Comparison of ENCODE assay signal across 1 cellular context in the genomic region with DNA sequence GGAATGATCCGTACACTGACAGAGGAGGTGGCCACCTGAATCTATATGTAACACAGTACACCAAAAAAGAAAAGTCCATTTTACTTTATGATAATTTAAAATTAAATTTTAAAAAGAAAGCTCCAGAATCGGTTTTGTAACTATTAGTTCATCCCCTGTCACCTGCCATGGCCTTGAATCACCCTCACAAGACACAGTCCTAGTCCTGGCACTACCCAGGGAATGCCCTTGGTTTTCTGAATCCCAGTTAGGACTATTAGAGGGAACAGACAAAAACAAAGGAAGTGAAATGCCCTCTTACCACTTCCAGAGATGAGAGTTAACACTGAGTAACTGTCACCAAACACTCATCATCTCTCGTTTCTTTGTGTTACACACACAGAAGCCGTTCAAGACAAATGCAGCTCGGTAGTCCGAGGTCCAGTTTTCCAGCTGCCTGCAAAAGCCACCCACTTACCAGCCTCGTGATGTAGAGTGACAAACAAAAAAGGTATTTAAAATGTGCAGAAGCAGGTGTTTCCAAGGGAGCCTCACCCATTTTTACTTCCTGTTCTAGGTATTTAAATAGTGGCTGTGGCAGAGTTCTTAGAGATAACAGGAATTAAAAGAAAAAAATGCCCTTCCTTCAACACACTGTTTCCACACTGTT.
TF ChIP-seq lines count a peak whose summit lies in the region.

No MANE protein-coding gene starts in this region.

TF ChIP-seq in HepG2, 621 proteins besides CTCF, POLR2A, EP300 and RAD21 (continued from another document):
- no peak for TF ChIP-seq CENPT (CRISPR knock-in tag; IDR thresholded peaks at IDR 0.05; ENCODE audit: low read depth)
- 0 out of 2 replicates have a peak, but pooled peaks have one; percentile 23 for TF ChIP-seq ZNF792 (CRISPR knock-in tag; IDR thresholded peaks at IDR 0.05)
- 0 out of 2 replicates have a peak, but pooled peaks have one; percentile 56 for TF ChIP-seq ZKSCAN5 (CRISPR knock-in tag; IDR thresholded peaks at IDR 0.05)
- no peak for TF ChIP-seq WIZ (CRISPR knock-in tag; IDR thresholded peaks at IDR 0.05)
- no peak for TF ChIP-seq THAP8 (CRISPR knock-in tag; IDR thresholded peaks at IDR 0.05; ENCODE audit: borderline replicate concordance)
- TF ChIP-seq, protein P1, sequence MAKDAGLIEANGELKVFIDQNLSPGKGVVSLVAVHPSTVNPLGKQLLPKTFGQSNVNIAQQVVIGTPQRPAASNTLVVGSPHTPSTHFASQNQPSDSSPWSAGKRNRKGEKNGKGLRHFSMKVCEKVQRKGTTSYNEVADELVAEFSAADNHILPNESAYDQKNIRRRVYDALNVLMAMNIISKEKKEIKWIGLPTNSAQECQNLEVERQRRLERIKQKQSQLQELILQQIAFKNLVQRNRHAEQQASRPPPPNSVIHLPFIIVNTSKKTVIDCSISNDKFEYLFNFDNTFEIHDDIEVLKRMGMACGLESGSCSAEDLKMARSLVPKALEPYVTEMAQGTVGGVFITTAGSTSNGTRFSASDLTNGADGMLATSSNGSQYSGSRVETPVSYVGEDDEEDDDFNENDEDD (CRISPR knock-in tag; IDR thresholded peaks at IDR 0.05; ENCODE audit: borderline replicate concordance): peak; percentile 33; the same call in 1 of the 2 replicates
- TF ChIP-seq GZF1 (CRISPR knock-in tag; IDR thresholded peaks at IDR 0.05): 0 out of 2 replicates have a peak, but pooled peaks have one; percentile 44
- TF ChIP-seq ZNF607 (CRISPR knock-in tag; IDR thresholded peaks at IDR 0.05; ENCODE audit: borderline replicate concordance): 0 out of 2 replicates have a peak, but pooled peaks have one; percentile 55
- TF ChIP-seq HNF4A (CRISPR knock-in tag; IDR thresholded peaks at IDR 0.05): peak; percentile 79
- peak; percentile 31; the same call in 1 of the 2 replicates for TF ChIP-seq POLR2AphosphoS5 (IDR thresholded peaks at IDR 0.05; ENCODE audit: low read depth, low read length)
- peak; percentile 93 for TF ChIP-seq ELF3 (CRISPR knock-in tag; IDR thresholded peaks at IDR 0.05)
- no peak for TF ChIP-seq ARNT (IDR thresholded peaks at IDR 0.05)
- TF ChIP-seq HMG20A (CRISPR knock-in tag; IDR thresholded peaks at IDR 0.05; ENCODE audit: borderline replicate concordance): peak; percentile 62; the same call in 1 of the 2 replicates
- peak; percentile 92 for TF ChIP-seq MED1 (CRISPR knock-in tag; IDR thresholded peaks at IDR 0.05)
- TF ChIP-seq ZNF556 (CRISPR knock-in tag; IDR thresholded peaks at IDR 0.05; ENCODE audit: borderline replicate concordance): peak; percentile 42; the same call in 1 of the 2 replicates
- TF ChIP-seq MLX (CRISPR knock-in tag; IDR thresholded peaks at IDR 0.05): peak; percentile 99
- no peak for TF ChIP-seq GABPA (IDR thresholded peaks at IDR 0.05; ENCODE audit: low read depth, low read length)
- TF ChIP-seq GABPA (CRISPR knock-in tag; IDR thresholded peaks at IDR 0.05; ENCODE audit: low read depth): peak; percentile 41; the same call in 1 of the 2 replicates
- TF ChIP-seq ZNF225 (CRISPR knock-in tag; IDR thresholded peaks at IDR 0.05): no peak
- TF ChIP-seq ZFX (CRISPR knock-in tag; IDR thresholded peaks at IDR 0.05; ENCODE audit: low read depth): 0 out of 2 replicates have a peak, but pooled peaks have one; percentile 20
- peak; percentile 64 for TF ChIP-seq CREM (IDR thresholded peaks at IDR 0.05)
- no peak for TF ChIP-seq CREM (CRISPR knock-in tag; IDR thresholded peaks at IDR 0.05)
- TF ChIP-seq MAFF (IDR thresholded peaks at IDR 0.05; ENCODE audit: low read depth, low read length): 0 out of 2 replicates have a peak, but pooled peaks have one; percentile 17
- TF ChIP-seq ZSCAN29 (CRISPR knock-in tag; conservative IDR thresholded peaks at IDR 0.05): 0 out of 2 replicates have a peak, but pooled peaks have one; percentile 49
- TF ChIP-seq ZNF3 (CRISPR knock-in tag; IDR thresholded peaks at IDR 0.05): peak; percentile 37; the same call in 1 of the 2 replicates
- no peak for TF ChIP-seq ZNF546 (CRISPR knock-in tag; conservative IDR thresholded peaks at IDR 0.05)
- TF ChIP-seq ZNF431 (CRISPR knock-in tag; IDR thresholded peaks at IDR 0.05; ENCODE audit: borderline replicate concordance, low read depth): peak; percentile 70; the same call in 1 of the 2 replicates
- peak; percentile 35; the same call in 1 of the 2 replicates for TF ChIP-seq MEIS2 (CRISPR knock-in tag; IDR thresholded peaks at IDR 0.05)
